1 cellular context compared by ENCODE assay signal in genomic region chr2:196591621-196592022, GRCh38.
TF ChIP-seq lines count a peak whose summit lies in the region.

No MANE protein-coding gene starts in this region.

TF ChIP-seq in GM23338, 12 proteins besides CTCF, POLR2A, EP300 and RAD21 (continued from another document):
- TF ChIP-seq ZNF462 (CRISPR knock-in tag; IDR thresholded peaks at IDR 0.05) (no peak), STAT1 (IDR thresholded peaks at IDR 0.05; ENCODE audit: unreplicated experiment) (no peak), EZH2 (IDR thresholded peaks at IDR 0.05; ENCODE audit: low read depth, unreplicated experiment) (no peak), CREB1 (CRISPR knock-in tag; IDR thresholded peaks at IDR 0.05; ENCODE audit: low read depth) (no peak), EZH2phosphoT487 (IDR thresholded peaks at IDR 0.05; ENCODE audit: unreplicated experiment) (no peak), ZNF331 (CRISPR knock-in tag; IDR thresholded peaks at IDR 0.05; ENCODE audit: low read depth) (no peak), ETS1 (IDR thresholded peaks at IDR 0.05) (no peak), REST (IDR thresholded peaks at IDR 0.05; ENCODE audit: unreplicated experiment) (no peak), POLR2AphosphoS5 (IDR thresholded peaks at IDR 0.05; ENCODE audit: low read depth) (no peak)
TF ChIP-seq in GM23338: peak in this region for 0.
